ENCODE assay signal across 31 cellular contexts in genomic region chr14:56108057-56108456, GRCh38.
"Had no signal": no experiment of that assay in that cellular context is flagged by ENCODE, and none has a peak within 500 bp of the region (broad histone marks: within the 10 kb centered on the region; RNA-seq: fewer than 3 reads in every experiment).

No MANE protein-coding gene starts in this region.

- ATAC-seq: activated CD8-positive, alpha-beta T cell treated with anti-CD3 and anti-CD28 coated beads for 36 hours; activated naive CD4-positive, alpha-beta T cell treated with anti-CD3 and anti-CD28 coated beads, Interleukin-2, amount 50 U/mL, for 72 hours; activated T-cell treated with anti-CD3 and anti-CD28 coated beads, Interleukin-2, amount 50 U/mL, for 4 hours; activated T-cell treated with anti-CD3 and anti-CD28 coated beads, Interleukin-2, amount 50 U/mL, for 72 hours; activated T-helper 17 cell treated with anti-CD3 and anti-CD28 coated beads, Interleukin-2, amount 50 U/mL, for 72 hours had no signal

- H3K36me3 ChIP-seq: adrenal gland, cardiac muscle cell had no signal

- H3K4me3 ChIP-seq: adrenal gland, cardiac muscle cell had no signal

- H3K27ac ChIP-seq: adrenal gland, cardiac muscle cell, VCaP had no signal

- H3K27me3 ChIP-seq: adrenal gland, cardiac muscle cell had no signal

- H3K4me1 ChIP-seq: adrenal gland had no signal

- H3K9me3 ChIP-seq: adrenal gland had no signal

- DNase-seq: activated B cell treated with CpG ODN at 0.5 μM for 24 hours; activated CD4-positive, alpha-beta memory T cell treated with anti-CD3 and anti-CD28 coated beads for 36 hours; activated CD4-positive, alpha-beta T cell treated with anti-CD3 and anti-CD28 coated beads for 4 hours; activated CD4-positive, alpha-beta T cell treated with anti-CD3 and anti-CD28 coated beads, Interleukin-2, amount 10 ng/mL, durations not matched to agents 24 days and 14 days; activated CD4-positive, alpha-beta T cell treated with anti-CD3 and anti-CD28 coated beads, Interleukin-2, amount 50 U/mL, for 1 hour; activated CD4-positive, alpha-beta T cell treated with anti-CD3 and anti-CD28 coated beads, Interleukin-2, amount 50 U/mL, for 4 hours; activated CD4-positive, CD25-positive, alpha-beta regulatory T cell treated with anti-CD3 and anti-CD28 coated beads, Interleukin-2, amount 50 U/mL, for 72 hours; activated CD8-positive, alpha-beta memory T cell treated with anti-CD3 and anti-CD28 coated beads, Interleukin-2, amount 50 U/mL, for 4 hours; activated CD8-positive, alpha-beta T cell treated with anti-CD3 and anti-CD28 coated beads for 36 hours; activated effector memory CD4-positive, alpha-beta T cell treated with anti-CD3 and anti-CD28 coated beads, Interleukin-2, amount 50 U/mL, for 16 hours; activated gamma-delta T cell treated with Interleukin-2 at 50 U/mL for 16 hours; activated naive CD4-positive, alpha-beta T cell; activated naive CD4-positive, alpha-beta T cell treated with anti-CD3 and anti-CD28 coated beads for 36 hours; activated naive CD4-positive, alpha-beta T cell treated with anti-CD3 and anti-CD28 coated beads, Interleukin-2, amount 50 U/mL, for 16 hours; activated naive CD8-positive, alpha-beta T cell treated with anti-CD3 and anti-CD28 coated beads for 36 hours; activated T-cell treated with anti-CD3 and anti-CD28 coated beads for 4 hours; activated T-cell treated with anti-CD3 and anti-CD28 coated beads, Interleukin-2, amount 50 U/mL, for 1 hour; activated T-cell treated with anti-CD3 and anti-CD28 coated beads, Interleukin-2, amount 50 U/mL, for 4 hours; activated T-cell treated with anti-CD3 and anti-CD28 coated beads, Interleukin-2, amount 50 U/mL, for 72 hours; adrenal gland; amniotic stem cell; aorta; caudate nucleus; cerebellar nuclear complex; T-helper 1 cell; T-helper 2 cell; T-helper 9 cell had no signal
